In the genomic region with DNA sequence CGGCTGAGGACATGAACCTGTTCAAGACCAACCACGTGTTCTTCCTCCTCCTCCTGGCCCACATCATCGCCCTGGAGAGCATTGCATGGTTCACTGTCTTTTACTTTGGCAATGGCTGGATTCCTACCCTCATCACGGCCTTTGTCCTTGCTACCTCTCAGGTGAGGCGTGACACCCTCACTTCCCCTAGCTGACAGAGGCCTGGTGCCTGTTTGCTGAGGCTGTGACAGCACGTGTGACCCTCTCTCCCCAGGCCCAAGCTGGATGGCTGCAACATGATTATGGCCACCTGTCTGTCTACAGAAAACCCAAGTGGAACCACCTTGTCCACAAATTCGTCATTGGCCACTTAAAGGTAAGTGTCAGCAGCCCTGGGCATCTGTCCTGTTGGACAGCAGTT, we compare ENCODE assay signal across 24 cellular contexts.
"Had no signal": no experiment of that assay in that cellular context is flagged by ENCODE, and none has a peak within 500 bp of the region (broad histone marks: within the 10 kb centered on the region; RNA-seq: fewer than 3 reads in every experiment).

No MANE protein-coding gene starts in this region.

- H3K4me3 Mint-ChIP-seq: endodermal cell; memory B cell; mesothelial cell of epicardium; natural killer cell; neural progenitor cell; stimulated activated naive B cell treated with anti-CD40 and anti-IgM and Interleukin-4, amounts not matched to agents 10 μg/mL and 1 μg/mL and 100 μg/mL, for 72 hours; stimulated activated naive CD8-positive, alpha-beta T cell treated with anti-CD3 and anti-CD28 coated beads, Interleukin-15, amount 100 ng/mL, for 72 hours had no signal

- H3K27me3 Mint-ChIP-seq: stimulated activated naive CD8-positive, alpha-beta T cell treated with anti-CD3 and anti-CD28 coated beads, Interleukin-15, amount 100 ng/mL, for 72 hours had no signal

- H3K9me3 Mint-ChIP-seq: endodermal cell; memory B cell; natural killer cell; neural progenitor cell; stimulated activated naive CD8-positive, alpha-beta T cell treated with anti-CD3 and anti-CD28 coated beads, Interleukin-15, amount 100 ng/mL, for 72 hours had no signal

- ATAC-seq: esophagus mucosa; gastrocnemius medialis; heart right ventricle; left lung; lower lobe of right lung; natural killer cell; pancreas; psoas muscle; right lobe of liver; stimulated activated naive B cell treated with anti-CD40 and anti-IgM and Interleukin-4, amounts not matched to agents 10 μg/mL and 1 μg/mL and 100 μg/mL, for 72 hours; stimulated activated naive CD8-positive, alpha-beta T cell treated with anti-CD3 and anti-CD28 coated beads, Interleukin-15, amount 100 ng/mL, for 72 hours had no signal

- DNase-seq: effector CD4-positive, alpha-beta T cell; endodermal cell; gastrocnemius medialis; heart right ventricle; hypothalamus; left lung; lower lobe of right lung; natural killer cell; occipital lobe; pancreas; psoas muscle; retina; right lobe of liver; stimulated activated CD4-positive, alpha-beta T cell treated with anti-CD3 and anti-CD28 coated beads, Interleukin-2, amount 100 ng/mL, for 24 hours; stimulated activated CD4-positive, alpha-beta T cell treated with anti-CD3 and anti-CD28 coated beads, Interleukin-4, amount 100 ng/mL, for 4 hours; stimulated activated naive B cell treated with anti-CD40 and anti-IgM and Interleukin-4, amounts not matched to agents 10 μg/mL and 1 μg/mL and 100 μg/mL, for 72 hours; stimulated activated naive CD8-positive, alpha-beta T cell treated with anti-CD3 and anti-CD28 coated beads, Interleukin-15, amount 100 ng/mL, for 72 hours; trophoblast cell had no signal

- H3K4me1 Mint-ChIP-seq: endodermal cell, memory B cell had no signal

- H3K36me3 Mint-ChIP-seq: memory B cell, natural killer cell had no signal

- H3K27ac Mint-ChIP-seq: endodermal cell; memory B cell; mesothelial cell of epicardium; natural killer cell; neural progenitor cell; stimulated activated naive B cell treated with anti-CD40 and anti-IgM and Interleukin-4, amounts not matched to agents 10 μg/mL and 1 μg/mL and 100 μg/mL, for 72 hours had no signal

- FAIRE-seq: islet of Langerhans, pancreas, urothelium cell line had no signal
